In genomic region chr4:184408021-184408710, GRCh38 we compare ENCODE assay signal across 10 cellular contexts.
A peak's percentile ranks its signal among the peaks of the same experiment; 100 is the strongest.
DNase-seq lines count a peak whose midpoint lies in the region; ATAC-seq and TF ChIP-seq lines count a peak whose summit lies in the region.
"Had no signal": no experiment of that assay in that cellular context is flagged by ENCODE, and none has a peak within 500 bp of the region (broad histone marks: within the 10 kb centered on the region; RNA-seq: fewer than 3 reads in every experiment).

No MANE protein-coding gene starts in this region.

- H3K4me3 Mint-ChIP-seq in neural progenitor cell = no peak overlapping the region

- H3K27ac Mint-ChIP-seq in neural progenitor cell = peak overlapping the region; percentile 44

- peak overlapping the region; percentile 91 for H3K27ac ChIP-seq in BLaER1
- peak overlapping the region; percentile 30 for H3K27ac ChIP-seq in neural progenitor cell

- H3K9ac ChIP-seq in BLaER1 = peak overlapping the region; percentile 76
- H3K9ac ChIP-seq in neural progenitor cell = no peak overlapping the region

- H3K9me3 ChIP-seq in BLaER1 (no peaks in the 10 kb centered on the region), neural progenitor cell (ENCODE audit: low read depth) (no peaks in the 10 kb centered on the region)

- H3K36me3 ChIP-seq in BLaER1 (peaks cover 45% of the 10 kb centered on the region), neural progenitor cell (no peaks in the 10 kb centered on the region)

- no peak for ATAC-seq in GM19463 (IDR thresholded peaks at IDR 0.05; ENCODE audit: unreplicated experiment)
- ATAC-seq in HG03442 (IDR thresholded peaks at IDR 0.05; ENCODE audit: unreplicated experiment) = no peak

- H3K4me1 ChIP-seq in BLaER1 = peaks cover 99% of the 10 kb centered on the region
- peaks cover 23% of the 10 kb centered on the region for H3K4me1 ChIP-seq in neural progenitor cell

- H3K79me2 ChIP-seq in neural progenitor cell (ENCODE audit: low read depth) = no peaks in the 10 kb centered on the region

- peaks cover 6% of the 10 kb centered on the region for H3K9me3 Mint-ChIP-seq in neural progenitor cell

- H4K20me1 ChIP-seq in BLaER1 (no peaks in the 10 kb centered on the region), neural progenitor cell (ENCODE audit: low read depth) (peaks cover 8% of the 10 kb centered on the region)

- TF ChIP-seq CTCF in neural progenitor cell (IDR thresholded peaks at IDR 0.05) = no peak

- peaks cover 27% of the 10 kb centered on the region for H3K36me3 Mint-ChIP-seq in neural progenitor cell

- H3K27me3 ChIP-seq in BLaER1 = no peaks in the 10 kb centered on the region
- peaks cover 8% of the 10 kb centered on the region for H3K27me3 ChIP-seq in neural progenitor cell

- peaks cover 3% of the 10 kb centered on the region for H3K27me3 Mint-ChIP-seq in neural progenitor cell (ENCODE audit: insufficient read depth, low read depth)

- H3K4me2 ChIP-seq in BLaER1 (peak overlapping the region; percentile 82), neural progenitor cell (peak overlapping the region; percentile 41)

- peak; percentile 71 for DNase-seq in M059J (ENCODE audit: low read depth)
- DNase-seq in dedifferentiated amniotic fluid mesenchymal stem cell (ENCODE audit: extremely low spot score) = peak; percentile 92
- peak; percentile 62 for DNase-seq in neural progenitor cell (ENCODE audit: low spot score)
- DNase-seq in SIG-M5 treated with dmso at 0.1 percent for 504 hours (lab: John Stamatoyannopoulos, UW; ENCODE audit: unreplicated experiment) = no peak
- no peak for DNase-seq in NCI-H1436 (lab: John Stamatoyannopoulos, UW)
- DNase-seq: stimulated activated CD8-positive, alpha-beta memory T cell treated with anti-CD3 and anti-CD28 coated beads, Interleukin-4, amount 100 ng/mL, for 48 hours had no signal

- H3F3A ChIP-seq in neural progenitor cell (ENCODE audit: low read depth) = peaks cover 24% of the 10 kb centered on the region

- H2AFZ ChIP-seq in neural progenitor cell (replicated peaks) = no peak overlapping the region

- H3K4me3 ChIP-seq in BLaER1 (peak overlapping the region; percentile 46), neural progenitor cell (no peak overlapping the region)
- H3K4me3 ChIP-seq: lung had no signal

- H3K4me1 Mint-ChIP-seq in neural progenitor cell = peaks cover 33% of the 10 kb centered on the region

Comparison
In these comparisons a context has a peak if more than half of its experiments do, and no peak if none do; other contexts are left out.
1. DNase-seq: peak in M059J (single experiment), dedifferentiated amniotic fluid mesenchymal stem cell (single experiment) and neural progenitor cell (single experiment); none in SIG-M5 treated with dmso at 0.1 percent for 504 hours (single experiment) and NCI-H1436 (single experiment).